In the genomic region with DNA sequence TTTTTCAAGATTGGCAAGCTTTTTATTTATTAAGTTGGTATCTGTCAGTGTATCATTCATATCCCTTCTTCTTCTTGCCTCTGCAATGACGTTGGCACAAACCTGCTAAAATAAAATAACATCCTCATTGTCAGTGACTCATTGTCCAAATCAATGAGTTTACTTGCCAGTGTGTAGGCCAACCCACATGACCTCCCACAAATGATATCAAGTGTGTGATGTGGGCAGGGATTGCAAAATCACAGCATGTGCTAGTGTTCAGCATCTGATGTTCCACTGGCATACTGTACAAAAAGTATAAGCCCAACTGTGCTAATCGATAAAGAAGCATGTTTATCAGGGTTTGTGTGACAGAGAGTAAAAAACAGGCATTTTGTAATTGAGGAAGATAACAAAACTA, we compare ENCODE assay signal across 11 cellular contexts. TPM values are rescaled to one million over a fixed set of nuclear protein-coding genes. Genes with fewer than 3 reads are reported as not detected.
DNase-seq lines count a peak whose midpoint lies in the region; ATAC-seq, FAIRE-seq and TF ChIP-seq lines count a peak whose summit lies in the region.
"Had no signal": no experiment of that assay in that cellular context is flagged by ENCODE, and none has a peak within 500 bp of the region (broad histone marks: within the 10 kb centered on the region; RNA-seq: fewer than 3 reads in every experiment).

No MANE protein-coding gene starts in this region.

- no peaks in the 10 kb centered on the region for H3K9me3 ChIP-seq in mucosa of descending colon
- H3K9me3 ChIP-seq: Peyer's patch had no signal

- intact Hi-C loops in mucosa of descending colon (cut with DNase I, micrococcal nuclease), result no loop called here

- no peaks in the 10 kb centered on the region for H3K27me3 Mint-ChIP-seq in mesothelial cell of epicardium (ENCODE audit: low read depth)

- H3K27me3 ChIP-seq in bronchial epithelial cell (ENCODE audit: control insufficient read depth, insufficient read depth, low read length), result peaks cover 2% of the 10 kb centered on the region
- H3K27me3 ChIP-seq: Peyer's patch had no signal

- DNase-seq in COLO829 (ENCODE audit: low spot score) (peak; percentile 90), LoVo (ENCODE audit: low spot score) (peak; percentile 58), bronchial epithelial cell (ENCODE audit: low read depth) (peak; percentile 95), mucosa of descending colon (no peak), mesothelial cell of epicardium (ENCODE audit: low spot score in 2 of 2, unreplicated experiment in 2 of 2) (no peak), NCI-H146 treated with DMSO at 0.1 percent for 48 hours (lab: John Stamatoyannopoulos, UW; ENCODE audit: unreplicated experiment) (no peak), epidermal melanocyte (ENCODE audit: insufficient read length, low spot score) (no peak), NCI-H2227 (lab: John Stamatoyannopoulos, UW; ENCODE audit: unreplicated experiment) (no peak)
- DNase-seq: activated naive CD8-positive, alpha-beta T cell treated with anti-CD3 and anti-CD28 coated beads, Interleukin-2, amount 10 ng/mL, durations not matched to agents 7 days and 5 days had no signal

- peak; percentile 96 for ATAC-seq in mucosa of descending colon

- H3K4me3 Mint-ChIP-seq in mesothelial cell of epicardium, result no peak overlapping the region
- H3K4me3 Mint-ChIP-seq: activated naive CD8-positive, alpha-beta T cell treated with anti-CD3 and anti-CD28 coated beads, Interleukin-2, amount 10 ng/mL, durations not matched to agents 7 days and 5 days had no signal

- no peaks in the 10 kb centered on the region for H3K9me3 Mint-ChIP-seq in mesothelial cell of epicardium
- H3K9me3 Mint-ChIP-seq: activated naive CD8-positive, alpha-beta T cell treated with anti-CD3 and anti-CD28 coated beads, Interleukin-2, amount 10 ng/mL, durations not matched to agents 7 days and 5 days had no signal

- TF ChIP-seq CTCF in bronchial epithelial cell (IDR thresholded peaks at IDR 0.05; ENCODE audit: insufficient read depth, low read length, severe bottlenecking) (no peak), mucosa of descending colon (IDR thresholded peaks at IDR 0.05) (no peak), mesothelial cell of epicardium (IDR thresholded peaks at IDR 0.05; ENCODE audit: unreplicated experiment) (no peak)

- no peaks in the 10 kb centered on the region for H3K36me3 Mint-ChIP-seq in mesothelial cell of epicardium
- H3K36me3 Mint-ChIP-seq: activated naive CD8-positive, alpha-beta T cell treated with anti-CD3 and anti-CD28 coated beads, Interleukin-2, amount 10 ng/mL, durations not matched to agents 7 days and 5 days had no signal

- H3K27ac Mint-ChIP-seq in mesothelial cell of epicardium, result no peak overlapping the region
- H3K27ac Mint-ChIP-seq: activated naive CD8-positive, alpha-beta T cell treated with anti-CD3 and anti-CD28 coated beads, Interleukin-2, amount 10 ng/mL, durations not matched to agents 7 days and 5 days had no signal

- H3K4me1 Mint-ChIP-seq in mesothelial cell of epicardium, result no peaks in the 10 kb centered on the region

- peak; percentile 60 for FAIRE-seq in bronchial epithelial cell (lab: Jason Lieb, UNC)
- FAIRE-seq: GM12892 had no signal

- H3K4me1 ChIP-seq in mucosa of descending colon (ENCODE audit: low read depth), result no peaks in the 10 kb centered on the region
- H3K4me1 ChIP-seq: Peyer's patch had no signal

- no peaks in the 10 kb centered on the region for H3K36me3 ChIP-seq in bronchial epithelial cell (ENCODE audit: control insufficient read depth, insufficient read depth, low read length)
- H3K36me3 ChIP-seq in mucosa of descending colon (ENCODE audit: low read depth), result no peaks in the 10 kb centered on the region
- H3K36me3 ChIP-seq: Peyer's patch had no signal

- H3K4me3 ChIP-seq in bronchial epithelial cell (ENCODE audit: low read depth, low read length) (no peak overlapping the region), mucosa of descending colon (no peak overlapping the region)
- H3K4me3 ChIP-seq: Peyer's patch had no signal

RNA-seq across cellular contexts. Expression of a gene that starts 25.5 kb away (rescaled TPM):
- total RNA-seq in bronchial epithelial cell, result 4.5 and 13.7 TPM in 2 replicates
- 10 to 100 TPM; 16.7 to 43.3 (median 26.4) TPM for total RNA-seq in mucosa of descending colon
- 0.18 to 0.35 TPM in 2 of 3 replicates, not detected in the other for total RNA-seq in mesothelial cell of epicardium

Comparison
In these comparisons a context has a peak if more than half of its experiments do, and no peak if none do; other contexts are left out.
1. DNase-seq: peak in COLO829 (single experiment), LoVo (single experiment) and bronchial epithelial cell (single experiment); none in mucosa of descending colon (0 of 3), mesothelial cell of epicardium (0 of 2), NCI-H146 treated with DMSO at 0.1 percent for 48 hours (single experiment), epidermal melanocyte (single experiment) and NCI-H2227 (single experiment).